1 cellular context compared by ENCODE assay signal in genomic region chr16:67846320-67847063, GRCh38.
TF ChIP-seq lines count a peak whose summit lies in the region.

TSS of gene NUTF2 (plus strand) at chr16:67846933. CDS start at chr16:67865131, 18,198 bp downstream.

TF ChIP-seq in K562, 482 proteins besides CTCF, POLR2A, EP300 and RAD21 (continued from another document and continues in another):
- TF ChIP-seq HINFP (tag; conservative IDR thresholded peaks at IDR 0.05; ENCODE audit: low read depth): no peak
- TF ChIP-seq ZNF280B (CRISPR knock-in tag; IDR thresholded peaks at IDR 0.05): no peak
- TF ChIP-seq UBTF (IDR thresholded peaks at IDR 0.05; ENCODE audit: borderline replicate concordance in 1 of 2, low read depth in 2 of 2, low read length in 2 of 2): 0 out of 4 replicates have a peak, but pooled peaks of 1 of the 2 experiments have one; percentile 70
- peak; percentile 17; the same call in 1 of the 2 replicates for TF ChIP-seq KLF6 (CRISPR knock-in tag; IDR thresholded peaks at IDR 0.05; ENCODE audit: borderline replicate concordance)
- TF ChIP-seq HNRNPK (IDR thresholded peaks at IDR 0.05; ENCODE audit: low read depth, low read length, poor library complexity, severe bottlenecking): peak; percentile 45
- TF ChIP-seq ADNP (tag; IDR thresholded peaks at IDR 0.05): no peak
- TF ChIP-seq NCOA1 (IDR thresholded peaks at IDR 0.05; ENCODE audit: low read depth): 0 out of 2 replicates have a peak, but pooled peaks have one; percentile 45
- peak; percentile 94 for TF ChIP-seq MTA3 (IDR thresholded peaks at IDR 0.05; ENCODE audit: borderline replicate concordance)
- TF ChIP-seq NCOA4 (IDR thresholded peaks at IDR 0.05; ENCODE audit: partially characterized antibody): no peak
- no peak for TF ChIP-seq ZNF124 (CRISPR knock-in tag; IDR thresholded peaks at IDR 0.05)
- no peak for TF ChIP-seq RCOR1 (IDR thresholded peaks at IDR 0.05; ENCODE audit: borderline replicate concordance in 1 of 2, low read depth in 2 of 2, low read length in 2 of 2)
- no peak for TF ChIP-seq KLF10 (CRISPR knock-in tag; IDR thresholded peaks at IDR 0.05)
- peak; percentile 87 for TF ChIP-seq CREM (IDR thresholded peaks at IDR 0.05; ENCODE audit: low read depth)
- no peak for TF ChIP-seq ZNF316 (IDR thresholded peaks at IDR 0.05)
- no peak; the same call in 1 of the 2 replicates for TF ChIP-seq LCOR (CRISPR knock-in tag; IDR thresholded peaks at IDR 0.05)
- TF ChIP-seq DDX20 (tag; IDR thresholded peaks at IDR 0.05; ENCODE audit: low read depth): no peak
- peak; percentile 68; the same call in 1 of the 2 replicates for TF ChIP-seq L3MBTL2 (IDR thresholded peaks at IDR 0.05)
- TF ChIP-seq ZBTB17 (CRISPR knock-in tag; IDR thresholded peaks at IDR 0.05): peak; percentile 24; the same call in 1 of the 2 replicates
- TF ChIP-seq ZNF24 (IDR thresholded peaks at IDR 0.05): 0 out of 2 replicates have a peak, but pooled peaks have one; percentile 6
- no peak for TF ChIP-seq PREB (CRISPR knock-in tag; IDR thresholded peaks at IDR 0.05)
- no peak; the same call in 1 of the 2 replicates for TF ChIP-seq ZNF609 (CRISPR knock-in tag; IDR thresholded peaks at IDR 0.05; ENCODE audit: borderline replicate concordance)
- peak; percentile 92 for TF ChIP-seq ZNF407 (IDR thresholded peaks at IDR 0.05; ENCODE audit: low read depth)
- TF ChIP-seq TCFL5 (CRISPR knock-in tag; conservative IDR thresholded peaks at IDR 0.05): no peak
- TF ChIP-seq ATF6 (CRISPR knock-in tag; IDR thresholded peaks at IDR 0.05): no peak
- no peak for TF ChIP-seq HNRNPH1 (optimal IDR thresholded peaks at IDR 0.05; ENCODE audit: low read depth, low read length)
- no peak for TF ChIP-seq CHCHD3 (CRISPR knock-in tag; IDR thresholded peaks at IDR 0.05)
- TF ChIP-seq EGR1 (conservative IDR thresholded peaks at IDR 0.05): peak; percentile 84
- TF ChIP-seq MEIS2 (IDR thresholded peaks at IDR 0.05; ENCODE audit: partially characterized antibody): no peak
- no peak for TF ChIP-seq SMAD2 (IDR thresholded peaks at IDR 0.05; ENCODE audit: low read depth, low read length)
- no peak for TF ChIP-seq ZNF174 (CRISPR knock-in tag; IDR thresholded peaks at IDR 0.05)
- no peak for TF ChIP-seq MTF1 (CRISPR knock-in tag; IDR thresholded peaks at IDR 0.05; ENCODE audit: borderline replicate concordance)
- TF ChIP-seq MXI1 (IDR thresholded peaks at IDR 0.05; ENCODE audit: low read depth, low read length): no peak
- no peak for TF ChIP-seq STAG1 (CRISPR knock-in tag; IDR thresholded peaks at IDR 0.05; ENCODE audit: borderline replicate concordance)
- no peak for TF ChIP-seq TSC22D4 (tag; IDR thresholded peaks at IDR 0.05)
- TF ChIP-seq RBM22 (IDR thresholded peaks at IDR 0.05; ENCODE audit: low read depth, low read length, poor library complexity, severe bottlenecking): no peak
- TF ChIP-seq ZNF23 (CRISPR knock-in tag; IDR thresholded peaks at IDR 0.05): no peak
- no peak for TF ChIP-seq DPF2 (IDR thresholded peaks at IDR 0.05)
- peak; percentile 86 for TF ChIP-seq NR2C1 (IDR thresholded peaks at IDR 0.05)
- TF ChIP-seq NR2C1 (tag; IDR thresholded peaks at IDR 0.05): peak; percentile 93
- no peak; the same call in 1 of the 2 replicates for TF ChIP-seq NCOR1 (IDR thresholded peaks at IDR 0.05)
- TF ChIP-seq IRF2 (CRISPR knock-in tag; IDR thresholded peaks at IDR 0.05): no peak
- no peak; the same call in 1 of the 2 replicates for TF ChIP-seq PML (IDR thresholded peaks at IDR 0.05; ENCODE audit: low read length)
- TF ChIP-seq MCM5 (IDR thresholded peaks at IDR 0.05; ENCODE audit: low read depth): no peak
